8 cellular contexts compared by ENCODE assay signal in the genomic region with DNA sequence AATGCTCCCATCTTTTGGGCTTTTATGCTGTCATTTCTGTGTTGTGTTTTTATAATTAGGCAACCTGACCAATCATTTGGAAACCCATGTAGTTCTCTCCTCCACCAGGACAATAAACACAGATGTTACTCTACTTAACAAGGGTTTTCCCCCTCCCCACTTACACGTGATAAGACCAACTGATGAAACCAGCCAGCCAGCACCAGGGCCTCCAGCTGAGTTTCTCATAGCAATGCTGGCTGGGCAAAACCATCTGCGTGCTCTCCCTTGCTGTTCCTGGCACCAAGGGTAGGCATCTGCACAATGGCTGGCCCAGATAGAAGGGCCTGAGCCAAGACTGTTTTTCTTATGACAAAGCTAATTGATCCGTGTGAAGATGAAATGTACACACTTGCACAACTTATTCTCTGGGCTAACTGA.
DNase-seq lines count a peak whose midpoint lies in the region; ATAC-seq and TF ChIP-seq lines count a peak whose summit lies in the region.

No MANE protein-coding gene starts in this region.

- TF ChIP-seq CTCF in GM10248 (IDR thresholded peaks at IDR 0.05; ENCODE audit: control extremely low read depth, extremely low read depth, low read depth, missing control alignments) (no peak), psoas muscle (IDR thresholded peaks at IDR 0.05) (no peak), colonic mucosa (IDR thresholded peaks at IDR 0.05) (no peak)

- WGBS in psoas muscle, 3 donors: 12 to 37% (median 16%) methylated on average over 3 of the region's 3 CpGs

- ATAC-seq in GM19328 (IDR thresholded peaks at IDR 0.05; ENCODE audit: unreplicated experiment) (peak; percentile 77), HG03139 (IDR thresholded peaks at IDR 0.05; ENCODE audit: unreplicated experiment) (peak; percentile 89), psoas muscle (no peak)

- H3K4me1 ChIP-seq in psoas muscle: peaks cover 42% of the 10 kb centered on the region
- no peaks in the 10 kb centered on the region for H3K4me1 ChIP-seq in colonic mucosa

- in situ Hi-C loops in SK-MEL-5 (cut with HindIII; ENCODE audit: low pct_unique_long_range_greater_than_20kb, low sequenced_read_pairs): no loop called here

- POLR2A ChIA-PET in GM10248 (lab: Yijun Ruan, JAX): no interaction called here

- no peaks in the 10 kb centered on the region for H3K27me3 ChIP-seq in psoas muscle (ENCODE audit: insufficient read depth in 3 of 3, low read length in 2 of 3)
- H3K27me3 ChIP-seq in colonic mucosa: no peaks in the 10 kb centered on the region
- H3K27me3 ChIP-seq in H7 (ENCODE audit: control insufficient read depth, insufficient read depth, low read length): no peaks in the 10 kb centered on the region

- no peak overlapping the region for H3K27ac ChIP-seq in psoas muscle
- no peak overlapping the region for H3K27ac ChIP-seq in colonic mucosa

- intact Hi-C loops in psoas muscle (cut with DNase I): no loop called here
- intact Hi-C loops in colonic mucosa (cut with DNase I): no loop called here

- H3K9ac ChIP-seq in colonic mucosa (ENCODE audit: low read depth in 2 of 2, low read length in 2 of 2): no peak overlapping the region

- H3K9me3 ChIP-seq in psoas muscle: no peaks in the 10 kb centered on the region
- H3K9me3 ChIP-seq in colonic mucosa: no peaks in the 10 kb centered on the region

- H3K36me3 ChIP-seq in psoas muscle (ENCODE audit: insufficient read depth in 1 of 2, low read depth in 1 of 2): no peaks in the 10 kb centered on the region
- H3K36me3 ChIP-seq in colonic mucosa: no peaks in the 10 kb centered on the region
- H3K36me3 ChIP-seq in H7 (replicated peaks; ENCODE audit: control insufficient read depth, insufficient read depth, low read length): no peaks in the 10 kb centered on the region

- H3K4me3 ChIP-seq in psoas muscle (no peak overlapping the region), colonic mucosa (no peak overlapping the region), H7 (ENCODE audit: insufficient read depth, low read depth, low read length) (no peak overlapping the region)

- peak; percentile 65 for DNase-seq in GM10248 (ENCODE audit: extremely low spot score)
- peak; percentile 7 for DNase-seq in SK-MEL-5 (ENCODE audit: low read depth, low spot score)
- DNase-seq in kidney glomerular epithelial cell (lab: John Stamatoyannopoulos, UW): peak; percentile 30
- DNase-seq in psoas muscle: no peak
- DNase-seq in colonic mucosa: no peak
- DNase-seq in H7: no peak

- CTCF ChIA-PET in GM10248 (lab: Yijun Ruan, JAX): interaction anchor here (0.7 to 3.0 kb wide), 11 partner anchors 12 to 905 kb away, joined by 3 to 16 read pairs (median 5); partner anchors contain the start of gene PLCL2

Comparison
In these comparisons a context has a peak if more than half of its experiments do, and no peak if none do; other contexts are left out.
1. DNase-seq: peak in GM10248 (single experiment), SK-MEL-5 (single experiment) and kidney glomerular epithelial cell (single experiment); none in psoas muscle (0 of 2), colonic mucosa (single experiment) and H7 (single experiment).
2. ATAC-seq: peak in GM19328 (single experiment) and HG03139 (single experiment); none in psoas muscle (0 of 4).